ENCODE assay signal across 1 cellular context in genomic region chr16:53704445-53704813, GRCh38.
TF ChIP-seq lines count a peak whose summit lies in the region.

No MANE protein-coding gene starts in this region.

TF ChIP-seq in GM12878, 131 proteins besides CTCF, POLR2A, EP300 and RAD21 (continued from another document):
- TF ChIP-seq MEF2B (IDR thresholded peaks at IDR 0.05; ENCODE audit: partially characterized antibody, poor library complexity, severe bottlenecking) = no peak
TF ChIP-seq in GM12878: peak in this region for 0.
